Comparison of ENCODE assay signal across 34 cellular contexts in genomic region chr15:100680726-100681125, GRCh38.
"Had no signal": no experiment of that assay in that cellular context is flagged by ENCODE, and none has a peak within 500 bp of the region (broad histone marks: within the 10 kb centered on the region; RNA-seq: fewer than 3 reads in every experiment).

No MANE protein-coding gene starts in this region.

- H3K9me3 ChIP-seq: ascending aorta, colonic mucosa had no signal

- H3K4me3 Mint-ChIP-seq: activated B cell treated with CpG ODN at 0.5 μM for 24 hours; activated CD8-positive, alpha-beta T cell treated with anti-CD3 and anti-CD28 coated beads for 36 hours; activated naive CD4-positive, alpha-beta T cell treated with anti-CD3 and anti-CD28 coated beads for 36 hours; activated naive CD4-positive, alpha-beta T cell treated with anti-CD3 and anti-CD28 coated beads, Interleukin-2, amount 50 U/mL, for 24 hours; activated naive CD8-positive, alpha-beta T cell treated with anti-CD3 and anti-CD28 coated beads for 36 hours; activated naive CD8-positive, alpha-beta T cell treated with anti-CD3 and anti-CD28 coated beads, Interleukin-2, amount 50 U/mL, for 24 hours; activated T-cell treated with anti-CD3 and anti-CD28 coated beads, Interleukin-2, amount 50 U/mL, for 4 hours; brain; dendritic cell treated with granulocyte-macrophage colony-stimulating factor and Interleukin-4, amounts not matched to agents 40 ng/mL and 50 ng/mL, for 4 days; endodermal cell; T-helper 17 cell; T-helper 2 cell treated with Interferon-gamma antibody and Interleukin-4, amounts not matched to agents 5 μg/mL and 100 μg/mL, for 36 hours had no signal

- H3K4me1 Mint-ChIP-seq: activated B cell treated with CpG ODN at 0.5 μM for 24 hours; activated naive CD4-positive, alpha-beta T cell treated with anti-CD3 and anti-CD28 coated beads, Interleukin-2, amount 50 U/mL, for 24 hours; activated naive CD8-positive, alpha-beta T cell treated with anti-CD3 and anti-CD28 coated beads for 36 hours; activated naive CD8-positive, alpha-beta T cell treated with anti-CD3 and anti-CD28 coated beads, Interleukin-2, amount 50 U/mL, for 24 hours; brain; endodermal cell; T-helper 17 cell had no signal

- H3K4me1 ChIP-seq: ascending aorta, breast epithelium, colonic mucosa had no signal

- H3K4me3 ChIP-seq: ascending aorta, breast epithelium, cardiac muscle cell, colonic mucosa, dorsolateral prefrontal cortex, heart left ventricle had no signal

- H3K36me3 ChIP-seq: ascending aorta, breast epithelium, cardiac muscle cell, colonic mucosa, heart left ventricle, WERI-Rb-1 had no signal

- ATAC-seq: activated CD4-positive, CD25-positive, alpha-beta regulatory T cell treated with anti-CD3 and anti-CD28 coated beads, Interleukin-2, amount 50 U/mL, for 24 hours; activated CD8-positive, alpha-beta T cell treated with anti-CD3 and anti-CD28 coated beads for 36 hours; activated naive CD8-positive, alpha-beta T cell treated with anti-CD3 and anti-CD28 coated beads, Interleukin-2, amount 50 U/mL, for 24 hours; activated T-cell treated with anti-CD3 and anti-CD28 coated beads, Interleukin-2, amount 50 U/mL, for 4 hours; esophagus mucosa; foreskin keratinocyte; T-helper 17 cell had no signal

- H3K27me3 ChIP-seq: ascending aorta, breast epithelium, cardiac muscle cell, colonic mucosa, foreskin keratinocyte, heart left ventricle had no signal

- H3K27ac Mint-ChIP-seq: activated B cell treated with CpG ODN at 0.5 μM for 24 hours; activated CD8-positive, alpha-beta T cell treated with anti-CD3 and anti-CD28 coated beads for 36 hours; activated naive CD4-positive, alpha-beta T cell treated with anti-CD3 and anti-CD28 coated beads for 36 hours; activated naive CD4-positive, alpha-beta T cell treated with anti-CD3 and anti-CD28 coated beads, Interleukin-2, amount 50 U/mL, for 24 hours; activated naive CD8-positive, alpha-beta T cell treated with anti-CD3 and anti-CD28 coated beads for 36 hours; activated naive CD8-positive, alpha-beta T cell treated with anti-CD3 and anti-CD28 coated beads, Interleukin-2, amount 50 U/mL, for 24 hours; activated T-helper 2 cell treated with anti-CD3 and anti-CD28 coated beads, Interferon-gamma antibody, Interleukin-2, Interleukin-4, amounts not matched to agents 10 μg/mL and 5 μg/mL and 100 μg/mL, durations not matched to agents 14 hours and 24 hours and 36 hours; brain; dendritic cell treated with granulocyte-macrophage colony-stimulating factor and Interleukin-4, amounts not matched to agents 40 ng/mL and 50 ng/mL, for 4 days; endodermal cell; T-helper 17 cell; T-helper 2 cell treated with Interferon-gamma antibody and Interleukin-4, amounts not matched to agents 5 μg/mL and 100 μg/mL, for 36 hours had no signal

- H3K9me3 Mint-ChIP-seq: activated naive CD4-positive, alpha-beta T cell treated with anti-CD3 and anti-CD28 coated beads, Interleukin-2, amount 50 U/mL, for 24 hours; activated naive CD8-positive, alpha-beta T cell treated with anti-CD3 and anti-CD28 coated beads for 36 hours; activated T-helper 2 cell treated with anti-CD3 and anti-CD28 coated beads, Interferon-gamma antibody, Interleukin-2, Interleukin-4, amounts not matched to agents 10 μg/mL and 5 μg/mL and 100 μg/mL, durations not matched to agents 14 hours and 24 hours and 36 hours; T-helper 2 cell treated with Interferon-gamma antibody and Interleukin-4, amounts not matched to agents 5 μg/mL and 100 μg/mL, for 36 hours had no signal

- H3K36me3 Mint-ChIP-seq: brain had no signal

- H3K27me3 Mint-ChIP-seq: activated naive CD4-positive, alpha-beta T cell treated with anti-CD3 and anti-CD28 coated beads, Interleukin-2, amount 50 U/mL, for 24 hours had no signal

- DNase-seq: activated B cell treated with CpG ODN at 0.5 μM for 24 hours; activated CD4-positive, alpha-beta T cell treated with anti-CD3 and anti-CD28 coated beads for 48 hours; activated CD4-positive, alpha-beta T cell treated with anti-CD3 and anti-CD28 coated beads, Interleukin-2, amount 50 U/mL, for 1 hour; activated CD4-positive, alpha-beta T cell treated with anti-CD3 and anti-CD28 coated beads, Interleukin-2, amount 50 U/mL, for 48 hours; activated CD8-positive, alpha-beta memory T cell treated with anti-CD3 and anti-CD28 coated beads for 24 hours; activated CD8-positive, alpha-beta T cell treated with anti-CD3 and anti-CD28 coated beads for 36 hours; activated effector memory CD4-positive, alpha-beta T cell treated with anti-CD3 and anti-CD28 coated beads, Interleukin-2, amount 50 U/mL, for 16 hours; activated naive CD4-positive, alpha-beta T cell treated with anti-CD3 and anti-CD28 coated beads for 36 hours; activated naive CD8-positive, alpha-beta T cell treated with anti-CD3 and anti-CD28 coated beads for 36 hours; activated naive CD8-positive, alpha-beta T cell treated with anti-CD3 and anti-CD28 coated beads, Interleukin-2, amount 50 U/mL, for 24 hours; activated T-cell treated with anti-CD3 and anti-CD28 coated beads, Interleukin-2, amount 50 U/mL, for 4 hours; central memory CD4-positive, alpha-beta T cell; cerebellar nuclear complex; dorsolateral prefrontal cortex; effector memory CD4-positive, alpha-beta T cell; endodermal cell; foreskin keratinocyte; glutamatergic neuron; heart left ventricle; hypothalamus; T-helper 17 cell; T1000; WERI-Rb-1 had no signal

- H3K27ac ChIP-seq: ascending aorta, breast epithelium, cardiac muscle cell, colonic mucosa, dorsolateral prefrontal cortex, foreskin keratinocyte, heart left ventricle, WERI-Rb-1 had no signal
